9 cellular contexts compared by ENCODE assay signal in genomic region chr6:127855542-127856159, GRCh38. TPM values are rescaled to one million over a fixed set of nuclear protein-coding genes. Genes with fewer than 3 reads are reported as not detected.
DNase-seq lines count a peak whose midpoint lies in the region; ATAC-seq, FAIRE-seq and TF ChIP-seq lines count a peak whose summit lies in the region.
"Had no signal": no experiment of that assay in that cellular context is flagged by ENCODE, and none has a peak within 500 bp of the region (broad histone marks: within the 10 kb centered on the region; RNA-seq: fewer than 3 reads in every experiment).

No MANE protein-coding gene starts in this region.

- H3K36me3 ChIP-seq in esophagus muscularis mucosa = no peaks in the 10 kb centered on the region
- H3K36me3 ChIP-seq in small intestine (ENCODE audit: control insufficient read depth in 2 of 2, insufficient read depth in 2 of 2, low read length in 2 of 2) = no peaks in the 10 kb centered on the region

- H3K56ac ChIP-seq in H9 (ENCODE audit: insufficient read length, low read depth, low read length) = no peak overlapping the region

- H3K9me3 ChIP-seq in H9 (ENCODE audit: control insufficient read depth, low read depth, low read length) (no peaks in the 10 kb centered on the region), esophagus muscularis mucosa (no peaks in the 10 kb centered on the region), small intestine (ENCODE audit: control insufficient read depth, low read depth) (no peaks in the 10 kb centered on the region)

- no peaks in the 10 kb centered on the region for H3K27me3 Mint-ChIP-seq in H9 (ENCODE audit: low read depth)

- peak; percentile 68 for TF ChIP-seq CTCF in H9 (conservative IDR thresholded peaks at IDR 0.05)
- TF ChIP-seq CTCF in esophagus muscularis mucosa (IDR thresholded peaks at IDR 0.05) = peak; percentile 30 to 45 (median 34)

- no peak for FAIRE-seq in small intestine (lab: Jason Lieb, UNC)

- H3K4ac ChIP-seq in H9 (ENCODE audit: low read depth, low read length) = no peak overlapping the region

- H3K9me3 Mint-ChIP-seq in H9 = no peaks in the 10 kb centered on the region

- no CpG with 5 or more reads among the region's 4 CpGs for WGBS in H9 (ENCODE audit: extremely low coverage, insufficient read length, low lambda C conversion rate)
- 51% methylated on average over 4 of the region's 4 CpGs for WGBS in esophagus muscularis mucosa
- 27 to 47% (median 39%) methylated on average over 4 of the region's 4 CpGs for WGBS in small intestine, 3 donors

- H3K4me1 ChIP-seq in H9 (ENCODE audit: insufficient read depth, low read length) = no peaks in the 10 kb centered on the region
- no peaks in the 10 kb centered on the region for H3K4me1 ChIP-seq in esophagus muscularis mucosa
- no peaks in the 10 kb centered on the region for H3K4me1 ChIP-seq in small intestine (ENCODE audit: control insufficient read depth in 2 of 2, insufficient read depth in 1 of 2, low read depth in 1 of 2, low read length in 1 of 2)

- no peaks in the 10 kb centered on the region for H4K20me1 ChIP-seq in H9 (ENCODE audit: control insufficient read depth, insufficient read depth, insufficient read length)

- no peak overlapping the region for H3K27ac Mint-ChIP-seq in H9

- H2AFZ ChIP-seq in H9 (ENCODE audit: low read length) = no peak overlapping the region

- H3T11ph ChIP-seq in H9 (ENCODE audit: low read length) = no peak overlapping the region

- no peak overlapping the region for H2AK5ac ChIP-seq in H9 (ENCODE audit: insufficient read length, low read length)

- H3K79me1 ChIP-seq in H9 (ENCODE audit: insufficient read depth, low read depth, low read length, poor library complexity, severe bottlenecking) = no peaks in the 10 kb centered on the region

- no peak overlapping the region for H3K4me3 Mint-ChIP-seq in H9

- peaks cover 3 to 7% of the 10 kb centered on the region in 2 experiments for H3K4me1 Mint-ChIP-seq in H9

- TF ChIP-seq POLR2A in esophagus muscularis mucosa (IDR thresholded peaks at IDR 0.05; ENCODE audit: low read depth) = no peak

- no peak overlapping the region for H3K23ac ChIP-seq in H9 (ENCODE audit: insufficient read length, low read depth, low read length)

- H2BK20ac ChIP-seq in H9 (ENCODE audit: low read depth, low read length, poor library complexity, severe bottlenecking) = no peak overlapping the region

- no peak overlapping the region for H2BK120ac ChIP-seq in H9 (ENCODE audit: low read depth, low read length, poor library complexity, severe bottlenecking)

- H3K27me3 ChIP-seq in H9 (ENCODE audit: insufficient read depth, low read length) (no peaks in the 10 kb centered on the region), esophagus muscularis mucosa (no peaks in the 10 kb centered on the region), small intestine (ENCODE audit: control insufficient read depth in 2 of 2, insufficient read depth in 2 of 2, low read length in 2 of 2) (no peaks in the 10 kb centered on the region)

- no peak overlapping the region for H3K18ac ChIP-seq in H9 (ENCODE audit: insufficient read length, low read depth, low read length)

- no peaks in the 10 kb centered on the region for H3K79me2 ChIP-seq in H9 (ENCODE audit: insufficient read depth, low read length)

- no peak overlapping the region for H2BK5ac ChIP-seq in H9 (ENCODE audit: insufficient read length, low read length)

- TF ChIP-seq EP300 in esophagus muscularis mucosa (IDR thresholded peaks at IDR 0.05) = no peak

- H3K23me2 ChIP-seq in H9 (ENCODE audit: insufficient read length, low read depth, low read length, poor library complexity, severe bottlenecking) = no peaks in the 10 kb centered on the region

- DNase-seq in AG08396 (ENCODE audit: low spot score) = peak; percentile 8
- DNase-seq in H9 = no peak
- peak; percentile 51 for DNase-seq in activated CD4-positive, alpha-beta T cell treated with anti-CD3 and anti-CD28 coated beads for 48 hours
- no peak for DNase-seq in esophagus muscularis mucosa (ENCODE audit: extremely low spot score)
- DNase-seq in small intestine = peak; percentile 16
- DNase-seq in D341Med (ENCODE audit: low spot score) = no peak
- DNase-seq in DMS153 (lab: John Stamatoyannopoulos, UW) = no peak

- no peak overlapping the region for H4K5ac ChIP-seq in H9 (ENCODE audit: insufficient read length, low read depth, low read length)

- H2BK15ac ChIP-seq in H9 (ENCODE audit: low read depth, low read length) = no peak overlapping the region

- intact Hi-C loops in esophagus muscularis mucosa (cut with DNase I) = no loop called here

- H3K14ac ChIP-seq in H9 (ENCODE audit: insufficient read depth, low read length) = no peak overlapping the region

- no peak overlapping the region for H3K9ac ChIP-seq in H9 (ENCODE audit: extremely low read depth, insufficient read length, low read length)

- H4K91ac ChIP-seq in H9 (ENCODE audit: insufficient read length, low read depth, low read length) = no peak overlapping the region

- H3K27ac ChIP-seq in H9 (ENCODE audit: insufficient read length, low read depth, low read length) (no peak overlapping the region), esophagus muscularis mucosa (replicated peaks in 1 of 4) (no peak overlapping the region), small intestine (ENCODE audit: low read depth in 1 of 2, low read length in 1 of 2) (no peak overlapping the region)
- H3K27ac ChIP-seq: epithelial cell of prostate had no signal

- no peak overlapping the region for H4K8ac ChIP-seq in H9 (replicated peaks; ENCODE audit: insufficient read length, low read depth, low read length)

- no peak overlapping the region for H3K4me3 ChIP-seq in esophagus muscularis mucosa
- no peak overlapping the region for H3K4me3 ChIP-seq in small intestine (ENCODE audit: low read depth in 1 of 2, low read length in 2 of 2)

- no peak for ATAC-seq in GM21786 (IDR thresholded peaks at IDR 0.05; ENCODE audit: unreplicated experiment)

- H3K4me2 ChIP-seq in H9 (ENCODE audit: insufficient read depth, insufficient read length, low read length) = no peak overlapping the region

- no peaks in the 10 kb centered on the region for H3K36me3 Mint-ChIP-seq in H9 (ENCODE audit: insufficient read depth in 1 of 3, low read depth in 3 of 3)

- H2BK12ac ChIP-seq in H9 (ENCODE audit: insufficient read length, low read depth, low read length) = no peak overlapping the region

RNA-seq across cellular contexts. Expression of gene THEMIS, which starts 45.2 kb away (rescaled TPM):
- total RNA-seq in H9 (2021) (not detected in 2 replicates), esophagus muscularis mucosa (under 1 TPM; 0.23 to 0.99 (median 0.61) TPM)
- 1 to 10 TPM in 1 of 3 donors, under 1 TPM in 2; 0.25 to 1.4 (median 0.45) TPM for polyA plus RNA-seq in small intestine

Comparison
In these comparisons a context has a peak if more than half of its experiments do, and no peak if none do; other contexts are left out.
1. DNase-seq: peak in AG08396 (single experiment), activated CD4-positive, alpha-beta T cell treated with anti-CD3 and anti-CD28 coated beads for 48 hours (single experiment) and small intestine (single experiment); none in H9 (single experiment), esophagus muscularis mucosa (single experiment), D341Med (single experiment) and DMS153 (single experiment).